8 cellular contexts compared by ENCODE assay signal in genomic region chr7:127347567-127348246, GRCh38. TPM values are rescaled to one million over a fixed set of nuclear protein-coding genes. Genes with fewer than 3 reads are reported as not detected.
A peak's percentile ranks its signal among the peaks of the same experiment; 100 is the strongest.
DNase-seq lines count a peak whose midpoint lies in the region; ATAC-seq and TF ChIP-seq lines count a peak whose summit lies in the region.

No MANE protein-coding gene starts in this region.

- no peak for DNase-seq in AG09309 (ENCODE audit: low read depth)
- DNase-seq in NCI-H82 (lab: John Stamatoyannopoulos, UW), result peak; percentile 82
- DNase-seq in activated T-cell treated with anti-CD3 and anti-CD28 coated beads for 24 hours (ENCODE audit: low read depth), result peak; percentile 58
- DNase-seq in epithelial cell of proximal tubule (ENCODE audit: low read depth), result no peak
- peak; percentile 73 for DNase-seq in naive B cell
- peak; percentile 71 to 82 for DNase-seq in stimulated activated effector memory CD8-positive, alpha-beta T cell treated with anti-CD3 and anti-CD28 coated beads, Interleukin-12 subunit alpha, Interleukin-12 subunit beta, amount 100 ng/mL, for 72 hours (ENCODE audit: low spot score in 2 of 2)

- H3K27ac Mint-ChIP-seq in naive B cell, result peak overlapping the region in 3 of 6 donors; percentile 17 to 86 (median 32)
- H3K27ac Mint-ChIP-seq in stimulated activated effector memory CD8-positive, alpha-beta T cell treated with anti-CD3 and anti-CD28 coated beads, Interleukin-12 subunit alpha, Interleukin-12 subunit beta, amount 100 ng/mL, for 72 hours, result no peak overlapping the region

- no peaks in the 10 kb centered on the region for H3K36me3 Mint-ChIP-seq in naive B cell
- peaks cover 13% of the 10 kb centered on the region for H3K36me3 Mint-ChIP-seq in stimulated activated effector memory CD8-positive, alpha-beta T cell treated with anti-CD3 and anti-CD28 coated beads, Interleukin-12 subunit alpha, Interleukin-12 subunit beta, amount 100 ng/mL, for 72 hours

- ATAC-seq in GM19025 (IDR thresholded peaks at IDR 0.05; ENCODE audit: low read depth, unreplicated experiment) (peak; percentile 98), HG03354 (IDR thresholded peaks at IDR 0.05; ENCODE audit: poor library complexity, severe bottlenecking, unreplicated experiment) (peak; percentile 98), naive B cell (ENCODE audit: low read depth in 2 of 2) (peak; percentile 98)
- ATAC-seq in stimulated activated effector memory CD8-positive, alpha-beta T cell treated with anti-CD3 and anti-CD28 coated beads, Interleukin-12 subunit alpha, Interleukin-12 subunit beta, amount 100 ng/mL, for 72 hours, result peak; percentile 98

- peak overlapping the region; percentile 13 to 79 (median 68) for H3K4me3 Mint-ChIP-seq in naive B cell
- H3K4me3 Mint-ChIP-seq in stimulated activated effector memory CD8-positive, alpha-beta T cell treated with anti-CD3 and anti-CD28 coated beads, Interleukin-12 subunit alpha, Interleukin-12 subunit beta, amount 100 ng/mL, for 72 hours, result peak overlapping the region; percentile 40

- H3K4me3 ChIP-seq in AG09309 (ENCODE audit: control insufficient read depth, low read depth, low read length) (peak overlapping the region; percentile 32), epithelial cell of proximal tubule (ENCODE audit: low read depth, low read length) (peak overlapping the region; percentile 36)

- TF ChIP-seq CTCF in AG09309 (IDR thresholded peaks at IDR 0.05; ENCODE audit: control insufficient read depth, insufficient read depth, low read depth, low read length, missing control alignments), result peak; percentile 27
- peak; percentile 43 for TF ChIP-seq CTCF in epithelial cell of proximal tubule (conservative IDR thresholded peaks at IDR 0.05; ENCODE audit: low read depth, low read length)

- peaks cover 9 to 17% (median 14%) of the 10 kb centered on the region in 3 donors for H3K4me1 Mint-ChIP-seq in naive B cell
- H3K4me1 Mint-ChIP-seq in stimulated activated effector memory CD8-positive, alpha-beta T cell treated with anti-CD3 and anti-CD28 coated beads, Interleukin-12 subunit alpha, Interleukin-12 subunit beta, amount 100 ng/mL, for 72 hours, result peaks cover 27% of the 10 kb centered on the region

- no peaks in the 10 kb centered on the region for H3K9me3 Mint-ChIP-seq in naive B cell
- H3K9me3 Mint-ChIP-seq in stimulated activated effector memory CD8-positive, alpha-beta T cell treated with anti-CD3 and anti-CD28 coated beads, Interleukin-12 subunit alpha, Interleukin-12 subunit beta, amount 100 ng/mL, for 72 hours, result no peaks in the 10 kb centered on the region

- H3K27me3 Mint-ChIP-seq in naive B cell, result no peaks in the 10 kb centered on the region

RNA-seq across cellular contexts. Expression of gene ZNF800, which starts 44.8 kb away (rescaled TPM):
- 11.5 and 14.6 TPM in 2 replicates for total RNA-seq in epithelial cell of proximal tubule
- 10 to 100 TPM; 24.4 to 64.4 (median 58.4) TPM for polyA plus RNA-seq in naive B cell (ENCODE audit: low read depth in 6 of 6)

Comparison
In these comparisons a context has a peak if more than half of its experiments do, and no peak if none do; other contexts are left out.
1. DNase-seq: peak in NCI-H82 (single experiment), activated T-cell treated with anti-CD3 and anti-CD28 coated beads for 24 hours (single experiment), naive B cell (single experiment) and stimulated activated effector memory CD8-positive, alpha-beta T cell treated with anti-CD3 and anti-CD28 coated beads, Interleukin-12 subunit alpha, Interleukin-12 subunit beta, amount 100 ng/mL, for 72 hours (2 of 2); none in AG09309 (single experiment) and epithelial cell of proximal tubule (single experiment).
2. Peak in every context shown above with its lines, with median percentiles within 50 percentile points of each other: ATAC-seq.